27 cellular contexts compared by ENCODE assay signal in the genomic region with DNA sequence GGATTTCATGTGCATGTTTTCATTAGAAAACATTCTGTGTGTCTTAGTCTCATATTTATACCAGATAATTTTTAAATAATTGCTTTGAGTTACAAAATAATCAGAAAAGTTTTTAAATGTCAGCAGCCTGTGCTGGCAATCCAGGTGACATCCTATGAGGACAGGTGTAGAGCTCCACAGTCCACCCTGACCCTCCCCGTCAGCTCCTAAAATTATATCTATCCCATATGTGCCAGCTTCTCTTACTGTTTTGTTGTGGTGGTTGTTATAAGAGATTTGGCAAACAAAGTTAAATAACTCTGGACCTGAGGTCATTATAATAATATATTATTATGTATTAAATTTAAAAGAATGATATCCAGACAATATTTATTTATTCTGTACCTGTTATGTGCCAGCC.
DNase-seq lines count a peak whose midpoint lies in the region; ATAC-seq and TF ChIP-seq lines count a peak whose summit lies in the region.
"Had no signal": no experiment of that assay in that cellular context is flagged by ENCODE, and none has a peak within 500 bp of the region (broad histone marks: within the 10 kb centered on the region; RNA-seq: fewer than 3 reads in every experiment).

No MANE protein-coding gene starts in this region.

- H3K79me1 ChIP-seq in mesenchymal stem cell (replicated peaks; ENCODE audit: low read length, poor library complexity, severe bottlenecking), result no peaks in the 10 kb centered on the region

- 47 to 67% methylated on average over 1 of the region's 1 CpG for WGBS in gastroesophageal sphincter (ENCODE audit: low coverage in 1 of 2), 2 donors
- 24 to 39% (median 38%) methylated on average over 1 of the region's 1 CpG for WGBS in psoas muscle, 3 donors
- WGBS in mesenchymal stem cell, result no CpG with 5 or more reads among the region's 1 CpG
- WGBS in mammary epithelial cell (ENCODE audit: low coverage, missing lambda C conversion rate), result 100% methylated on average over 1 of the region's 1 CpG

- no peak for TF ChIP-seq CTCF in gastroesophageal sphincter (IDR thresholded peaks at IDR 0.05)
- TF ChIP-seq CTCF in left ventricle myocardium inferior (IDR thresholded peaks at IDR 0.05; ENCODE audit: borderline replicate concordance), result no peak
- no peak for TF ChIP-seq CTCF in psoas muscle (IDR thresholded peaks at IDR 0.05)
- TF ChIP-seq CTCF in thoracic aorta (IDR thresholded peaks at IDR 0.05), result no peak
- TF ChIP-seq CTCF in left lung (IDR thresholded peaks at IDR 0.05), result no peak
- no peak for TF ChIP-seq CTCF in mammary epithelial cell (conservative IDR thresholded peaks at IDR 0.05 in 1 of 2, IDR thresholded peaks at IDR 0.05 in 1 of 2; ENCODE audit: extremely low read depth in 1 of 2, insufficient read depth in 1 of 2, low read depth in 1 of 2, low read length in 2 of 2)

- no peak overlapping the region for H3K4ac ChIP-seq in mesenchymal stem cell (ENCODE audit: low read depth in 1 of 2, low read length in 2 of 2)

- dilution Hi-C loops in mammary epithelial cell (cut with HindIII; ENCODE audit: low sequenced_read_pairs), result no loop called here

- no peak overlapping the region for H2BK5ac ChIP-seq in mesenchymal stem cell (ENCODE audit: low read depth, low read length, poor library complexity, severe bottlenecking)

- H3K9me3 ChIP-seq in gastroesophageal sphincter (peaks cover 0 to 5% (median 0%) of the 10 kb centered on the region in 3 donors), left ventricle myocardium inferior (replicated peaks) (no peaks in the 10 kb centered on the region), psoas muscle (no peaks in the 10 kb centered on the region), thoracic aorta (no peaks in the 10 kb centered on the region), mesenchymal stem cell (ENCODE audit: control insufficient read depth, low read length) (no peaks in the 10 kb centered on the region), left lung (no peaks in the 10 kb centered on the region), mammary epithelial cell (replicated peaks; ENCODE audit: insufficient read depth, low read length) (no peaks in the 10 kb centered on the region)
- H3K9me3 ChIP-seq: BE2C, HAP-1 had no signal

- no TSS peak for BruUV-seq in mammary epithelial cell (replicated peaks; lab: Mats Ljungman, UMichigan)

- H2BK15ac ChIP-seq in mesenchymal stem cell (ENCODE audit: low read depth, poor library complexity, severe bottlenecking), result no peak overlapping the region

- H3K9ac ChIP-seq in mesenchymal stem cell (ENCODE audit: low read length) (no peak overlapping the region), mammary epithelial cell (ENCODE audit: insufficient read depth, low read length) (no peak overlapping the region)

- H2BK12ac ChIP-seq in mesenchymal stem cell (ENCODE audit: low read length in 2 of 2), result no peak overlapping the region

- DNase-seq in left ventricle myocardium inferior (no peak), psoas muscle (no peak), thoracic aorta (ENCODE audit: low spot score) (no peak), mesenchymal stem cell (no peak), left lung (no peak), mammary epithelial cell (no peak)
- DNase-seq: BE2C; Calu3; CD8-positive, alpha-beta memory T cell; DMS79 treated with DMSO at 0.1 percent for 48 hours; GF-D8; GOT3; HFFc6; Kasumi-1; MV-4-11; NCI-H1105; NCI-H2029; NCI-H446 treated with DMSO at 0.1 percent for 48 hours; NCI-H526; NCI-H82; NK-92 treated with Interleukin-12 subunit alpha and Interleukin-12 subunit beta, amount 100 ng/mL, for 24 hours; PC-3; SHP77 had no signal

- H3K4me1 ChIP-seq in gastroesophageal sphincter (peaks cover 6 to 61% (median 10%) of the 10 kb centered on the region in 3 donors), left ventricle myocardium inferior (peaks cover 52% of the 10 kb centered on the region), psoas muscle (peaks cover 24% of the 10 kb centered on the region), thoracic aorta (ENCODE audit: control insufficient read depth in 1 of 2, low read depth in 2 of 2) (peaks cover 33 to 72% of the 10 kb centered on the region in 2 donors), mesenchymal stem cell (ENCODE audit: control insufficient read depth, insufficient read depth, low read depth, low read length) (peaks cover 1% of the 10 kb centered on the region), left lung (no peaks in the 10 kb centered on the region), mammary epithelial cell (ENCODE audit: insufficient read depth, low read length) (no peaks in the 10 kb centered on the region)
- H3K4me1 ChIP-seq: BE2C, HAP-1 had no signal

- H4K20me1 ChIP-seq in mammary epithelial cell (ENCODE audit: insufficient read depth, low read length), result no peaks in the 10 kb centered on the region

- no peak overlapping the region for H3K18ac ChIP-seq in mesenchymal stem cell (ENCODE audit: low read depth in 1 of 2, low read length in 2 of 2)

- H3K23ac ChIP-seq in mesenchymal stem cell (ENCODE audit: low read length in 2 of 2), result no peak overlapping the region

- no peaks in the 10 kb centered on the region for H3K79me2 ChIP-seq in mammary epithelial cell (ENCODE audit: insufficient read depth, low read length)

- no peak overlapping the region for H4K8ac ChIP-seq in mesenchymal stem cell (ENCODE audit: low read length)

- H3K27me3 ChIP-seq in gastroesophageal sphincter, result no peaks in the 10 kb centered on the region
- H3K27me3 ChIP-seq in left ventricle myocardium inferior (ENCODE audit: low read depth), result no peaks in the 10 kb centered on the region
- no peaks in the 10 kb centered on the region for H3K27me3 ChIP-seq in psoas muscle (ENCODE audit: insufficient read depth in 3 of 3, low read length in 2 of 3)
- H3K27me3 ChIP-seq in thoracic aorta (replicated peaks; ENCODE audit: insufficient read depth), result no peaks in the 10 kb centered on the region
- H3K27me3 ChIP-seq in mesenchymal stem cell (ENCODE audit: control insufficient read depth in 1 of 2, insufficient read depth in 1 of 2, low read length in 2 of 2), result no peaks in the 10 kb centered on the region
- no peaks in the 10 kb centered on the region for H3K27me3 ChIP-seq in left lung
- no peaks in the 10 kb centered on the region for H3K27me3 ChIP-seq in mammary epithelial cell (ENCODE audit: insufficient read depth, low read length)
- H3K27me3 ChIP-seq: BE2C had no signal

- no peak for TF ChIP-seq POLR2A in gastroesophageal sphincter (IDR thresholded peaks at IDR 0.05)

- H2AFZ ChIP-seq in mesenchymal stem cell (ENCODE audit: low read depth, low read length) (no peak overlapping the region), mammary epithelial cell (ENCODE audit: low read depth, low read length) (no peak overlapping the region)

- no peak overlapping the region for H3K14ac ChIP-seq in mesenchymal stem cell (ENCODE audit: low read length in 2 of 2)

- H3K4me2 ChIP-seq in mesenchymal stem cell (ENCODE audit: low read length, poor library complexity, severe bottlenecking) (no peak overlapping the region), mammary epithelial cell (ENCODE audit: insufficient read depth, low read depth, low read length) (no peak overlapping the region)

- H2BK120ac ChIP-seq in mesenchymal stem cell (ENCODE audit: low read depth, low read length), result no peak overlapping the region

- H3K4me3 ChIP-seq in gastroesophageal sphincter (no peak overlapping the region), left ventricle myocardium inferior (no peak overlapping the region), psoas muscle (no peak overlapping the region), thoracic aorta (no peak overlapping the region), mesenchymal stem cell (ENCODE audit: insufficient read depth in 1 of 2, low read depth in 1 of 2, low read length in 2 of 2) (no peak overlapping the region), left lung (no peak overlapping the region), mammary epithelial cell (replicated peaks in 1 of 3; ENCODE audit: insufficient read depth in 1 of 3, low read depth in 2 of 3, low read length in 3 of 3) (no peak overlapping the region)
- H3K4me3 ChIP-seq: HAP-1, K562 had no signal

- ATAC-seq in gastroesophageal sphincter (no peak), psoas muscle (peak in 3 of 4 donors; percentile 55 to 74 (median 59)), thoracic aorta (ENCODE audit: insufficient number of reproducible peaks, low FRiP score, low read depth) (no peak), left lung (no peak), GM19463 (IDR thresholded peaks at IDR 0.05; ENCODE audit: unreplicated experiment) (no peak)
- ATAC-seq: K562, PC-3 had no signal

- H4K91ac ChIP-seq in mesenchymal stem cell (ENCODE audit: low read length), result no peak overlapping the region

- intact Hi-C loops in left ventricle myocardium inferior (cut with micrococcal nuclease), result no loop called here
- intact Hi-C loops in psoas muscle (cut with DNase I), result loop anchor here in 1 of 2 donors (5.0 kb wide), 2 partner anchors 37 to 77 kb away; no protein-coding TSS in a partner anchor
- intact Hi-C loops in left lung (cut with DNase I), result no loop called here
- intact Hi-C loops in mammary epithelial cell (cut with micrococcal nuclease), result no loop called here

- CTCF ChIA-PET in mammary epithelial cell (lab: Charles Lee; ENCODE audit: low non-redundant PET), result no interaction called here

- in situ Hi-C loops in mammary epithelial cell (cut with MboI; ENCODE audit: low sequenced_read_pairs in 2 of 2), result loop anchor here in 1 of 2 donors (25.0 kb wide), 1 partner anchor 217 kb away; no protein-coding TSS in a partner anchor

- H3K27ac ChIP-seq in gastroesophageal sphincter (peak overlapping the region; percentile 23 to 66 (median 52)), left ventricle myocardium inferior (replicated peaks) (peak overlapping the region; percentile 88), psoas muscle (peak overlapping the region; percentile 91), thoracic aorta (peak overlapping the region; percentile 88 to 96), mesenchymal stem cell (ENCODE audit: low read length, poor library complexity, severe bottlenecking) (no peak overlapping the region), left lung (no peak overlapping the region), mammary epithelial cell (ENCODE audit: insufficient read depth, low read depth, low read length) (no peak overlapping the region)

- TF ChIP-seq EP300 in gastroesophageal sphincter (IDR thresholded peaks at IDR 0.05), result no peak

- H2AK5ac ChIP-seq in mesenchymal stem cell (ENCODE audit: low read length, severe bottlenecking), result no peak overlapping the region

- H3K36me3 ChIP-seq in gastroesophageal sphincter (no peaks in the 10 kb centered on the region), left ventricle myocardium inferior (no peaks in the 10 kb centered on the region), psoas muscle (ENCODE audit: insufficient read depth in 1 of 2, low read depth in 1 of 2) (no peaks in the 10 kb centered on the region), thoracic aorta (no peaks in the 10 kb centered on the region), mesenchymal stem cell (ENCODE audit: control insufficient read depth in 1 of 2, insufficient read depth in 2 of 2, low read depth in 1 of 2, low read length in 2 of 2) (no peaks in the 10 kb centered on the region), left lung (no peaks in the 10 kb centered on the region), mammary epithelial cell (ENCODE audit: insufficient read depth, low read length) (no peaks in the 10 kb centered on the region)
- H3K36me3 ChIP-seq: BE2C, HAP-1 had no signal

Comparison
In these comparisons a context has a peak if more than half of its experiments do, and no peak if none do; other contexts are left out.
1. ATAC-seq: peak in psoas muscle (3 of 4); none in gastroesophageal sphincter (single experiment), thoracic aorta (single experiment), left lung (single experiment) and GM19463 (single experiment).
2. H3K27ac ChIP-seq: peak in gastroesophageal sphincter (4 of 4), left ventricle myocardium inferior (single experiment), psoas muscle (single experiment) and thoracic aorta (2 of 2); none in mesenchymal stem cell (single experiment), left lung (0 of 2) and mammary epithelial cell (single experiment).